Comparison of ENCODE assay signal across 8 cellular contexts in the genomic region with DNA sequence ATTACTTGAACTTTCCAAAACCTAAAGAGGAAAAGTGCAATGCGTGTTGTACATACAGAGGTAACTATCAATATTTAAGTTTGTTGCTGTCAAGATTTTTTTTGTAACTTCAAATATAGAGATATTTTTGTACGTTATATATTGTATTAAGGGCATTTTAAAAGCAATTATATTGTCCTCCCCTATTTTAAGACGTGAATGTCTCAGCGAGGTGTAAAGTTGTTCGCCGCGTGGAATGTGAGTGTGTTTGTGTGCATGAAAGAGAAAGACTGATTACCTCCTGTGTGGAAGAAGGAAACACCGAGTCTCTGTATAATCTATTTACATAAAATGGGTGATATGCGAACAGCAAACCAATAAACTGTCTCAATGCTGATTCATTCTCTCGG. TPM values are rescaled to one million over a fixed set of nuclear protein-coding genes. Genes with fewer than 3 reads are reported as not detected.
DNase-seq lines count a peak whose midpoint lies in the region; ATAC-seq and TF ChIP-seq lines count a peak whose summit lies in the region.

No MANE protein-coding gene starts in this region.

- WGBS in heart left ventricle, 4 donors: 27 to 56% (median 33%) methylated on average over 10 of the region's 10 CpGs
- 5% methylated on average over 10 of the region's 10 CpGs for WGBS in right lobe of liver (ENCODE audit: insufficient coverage, low coverage, low lambda C conversion rate, missing lambda C conversion rate)

- no peak for DNase-seq in heart left ventricle
- DNase-seq in Right ventricle myocardium inferior (ENCODE audit: missing footprints): no peak
- no peak for DNase-seq in adipocyte (ENCODE audit: low read depth)
- DNase-seq in right lobe of liver: no peak
- DNase-seq in upper lobe of right lung: no peak
- DNase-seq in cerebellar cortex (ENCODE audit: low spot score): no peak
- DNase-seq in iPS-NIHi7 (ENCODE audit: extremely low spot score): no peak
- no peak for DNase-seq in ACHN

- H3K9me3 ChIP-seq in heart left ventricle (peaks cover 0 to 8% (median 0%) of the 10 kb centered on the region in 12 donors), adipocyte (ENCODE audit: control insufficient read depth, low read length) (no peaks in the 10 kb centered on the region), right lobe of liver (no peaks in the 10 kb centered on the region), upper lobe of right lung (no peaks in the 10 kb centered on the region)

- intact Hi-C loops in heart left ventricle (cut with DNase I): loop anchor here (1.0 to 10.0 kb wide), 18 partner anchors 60 to 695 kb away; no protein-coding TSS in a partner anchor
- intact Hi-C loops in Right ventricle myocardium inferior (cut with DNase I): loop anchor here (5.0 kb wide), 5 partner anchors 190 to 735 kb away; a partner anchor contains a TSS
- intact Hi-C loops in right lobe of liver (cut with DNase I): no loop called here
- intact Hi-C loops in upper lobe of right lung (cut with DNase I): loop anchor here (5.0 to 10.0 kb wide), 2 partner anchors 102 to 550 kb away; no protein-coding TSS in a partner anchor

- in situ Hi-C loops in ACHN (cut with HindIII; ENCODE audit: low pct_ligation_motif_present, low pct_unique_long_range_greater_than_20kb, low sequenced_read_pairs): no loop called here

- no peaks in the 10 kb centered on the region for H3K27me3 ChIP-seq in heart left ventricle
- H3K27me3 ChIP-seq in adipocyte (replicated peaks; ENCODE audit: control insufficient read depth, insufficient read depth, low read length): no peaks in the 10 kb centered on the region
- no peaks in the 10 kb centered on the region for H3K27me3 ChIP-seq in right lobe of liver
- H3K27me3 ChIP-seq in upper lobe of right lung: peaks cover 2% of the 10 kb centered on the region

- H3K4me1 ChIP-seq in heart left ventricle (peaks cover 0 to 77% (median 56%) of the 10 kb centered on the region in 12 donors), adipocyte (ENCODE audit: control insufficient read depth, insufficient read depth, low read length) (peaks cover 10% of the 10 kb centered on the region), right lobe of liver (peaks cover 0 to 38% (median 14%) of the 10 kb centered on the region in 4 donors), upper lobe of right lung (peaks cover 68% of the 10 kb centered on the region)

- TF ChIP-seq CTCF in heart left ventricle (IDR thresholded peaks at IDR 0.05) (no peak), right lobe of liver (IDR thresholded peaks at IDR 0.05) (no peak), upper lobe of right lung (IDR thresholded peaks at IDR 0.05) (no peak)

- H3K36me3 ChIP-seq in heart left ventricle: no peaks in the 10 kb centered on the region
- H3K36me3 ChIP-seq in adipocyte (ENCODE audit: control insufficient read depth, insufficient read depth, low read length, severe bottlenecking): peaks cover 21% of the 10 kb centered on the region
- H3K36me3 ChIP-seq in right lobe of liver: no peaks in the 10 kb centered on the region
- no peaks in the 10 kb centered on the region for H3K36me3 ChIP-seq in upper lobe of right lung

- ATAC-seq in heart left ventricle (no peak), Right ventricle myocardium inferior (no peak), right lobe of liver (no peak), upper lobe of right lung (no peak)

- peak overlapping the region; percentile 41 to 90 (median 87) for H3K27ac ChIP-seq in heart left ventricle
- H3K27ac ChIP-seq in right lobe of liver: peak overlapping the region; percentile 82 to 91 (median 88)
- peak overlapping the region; percentile 79 for H3K27ac ChIP-seq in upper lobe of right lung

- H3K4me3 ChIP-seq in heart left ventricle: peak overlapping the region; percentile 16 to 88 (median 76)
- peak overlapping the region; percentile 91 for H3K4me3 ChIP-seq in adipocyte (ENCODE audit: low read length)
- H3K4me3 ChIP-seq in right lobe of liver: peak overlapping the region; percentile 66 to 73 (median 72)
- H3K4me3 ChIP-seq in upper lobe of right lung: peak overlapping the region; percentile 66

- no peak for TF ChIP-seq POLR2A in heart left ventricle (IDR thresholded peaks at IDR 0.05)
- no peak for TF ChIP-seq POLR2A in right lobe of liver (IDR thresholded peaks at IDR 0.05)

- peak overlapping the region; percentile 99 for H3K9ac ChIP-seq in adipocyte (ENCODE audit: low read length)

RNA-seq across cellular contexts. Expression of a gene that starts 2.1 kb away (rescaled TPM):
- total RNA-seq in heart left ventricle (10 to 100 TPM in 6 of 9 donors, 1 to 10 TPM in 3; 6.9 to 52.4 (median 16.8) TPM), Right ventricle myocardium inferior (14.1 TPM), right lobe of liver (10 to 100 TPM in 5 of 6 experiments, 1 to 10 TPM in 1; 7.9 to 82.6 (median 21.6) TPM), upper lobe of right lung (24.5 TPM)
- 100 to 1,000 TPM in 1 of 2 donors, 10 to 100 TPM in 1; 14.6 to 154 TPM for polyA plus RNA-seq in heart left ventricle

RNA-seq across cellular contexts. Expression of a gene that starts 13.0 kb away (rescaled TPM):
- total RNA-seq in heart left ventricle: 10 to 100 TPM; 15.3 to 33.9 (median 21.5) TPM
- 10 to 100 TPM; 10.4 to 12.5 TPM for polyA plus RNA-seq in heart left ventricle
- total RNA-seq in Right ventricle myocardium inferior: 16.7 TPM
- total RNA-seq in right lobe of liver: 10 to 100 TPM; 13.7 to 28.4 (median 21.3) TPM
- total RNA-seq in upper lobe of right lung: 38.5 TPM

Comparison
In these comparisons a context has a peak if more than half of its experiments do, and no peak if none do; other contexts are left out.
1. intact Hi-C loops: an anchor here in heart left ventricle (1.0 to 10.0 kb wide), Right ventricle myocardium inferior (5.0 kb wide) and upper lobe of right lung (5.0 to 10.0 kb wide); none called in right lobe of liver.